ENCODE assay signal across 9 cellular contexts in the genomic region with DNA sequence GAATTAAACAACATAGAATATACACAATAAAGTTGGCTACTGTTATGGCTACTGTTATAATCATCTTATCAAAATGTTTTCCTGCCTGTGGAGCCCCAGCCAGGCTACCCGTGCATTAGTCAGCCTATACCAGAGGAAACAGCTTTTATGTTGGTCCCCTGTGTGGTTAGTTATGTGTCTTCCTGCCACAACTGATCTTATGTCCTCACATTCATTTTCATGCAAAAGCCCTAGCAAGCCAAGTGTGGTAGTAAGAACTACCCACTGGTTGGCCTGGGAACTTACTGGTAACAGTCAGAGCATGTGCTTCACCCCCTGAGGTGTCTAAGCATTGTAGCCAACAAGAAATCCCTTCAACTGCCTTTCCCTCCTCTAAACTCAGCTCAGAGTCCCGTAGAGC. TPM values are rescaled to one million over a fixed set of nuclear protein-coding genes. Genes with fewer than 3 reads are reported as not detected.
DNase-seq lines count a peak whose midpoint lies in the region; FAIRE-seq and TF ChIP-seq lines count a peak whose summit lies in the region.
"Had no signal": no experiment of that assay in that cellular context is flagged by ENCODE, and none has a peak within 500 bp of the region (broad histone marks: within the 10 kb centered on the region; RNA-seq: fewer than 3 reads in every experiment).

No MANE protein-coding gene starts in this region.

- TF ChIP-seq CTCF in GM20000 (IDR thresholded peaks at IDR 0.05; ENCODE audit: extremely low read depth, missing control alignments) (no peak), NB4 (IDR thresholded peaks at IDR 0.05; ENCODE audit: low read depth, low read length) (no peak), H1 (IDR thresholded peaks at IDR 0.05; ENCODE audit: control extremely low read depth in 1 of 3, insufficient read depth in 1 of 3, low read depth in 1 of 3, low read length in 3 of 3) (no peak)

- no peak overlapping the region for H3K18ac ChIP-seq in H1 (ENCODE audit: extremely low read depth, low read length)

- WGBS in H1 (ENCODE audit: extremely low coverage in 1 of 2, insufficient coverage in 1 of 2, insufficient read length in 1 of 2, insufficient replicate concordance in 2 of 2, low coverage in 1 of 2, low lambda C conversion rate in 2 of 2, missing lambda C conversion rate in 1 of 2), 2 experiments: 84% methylated on average over 2 of the region's 2 CpGs; no CpG with 5 or more reads in 1 of the 2 experiments

- H3K36me3 ChIP-seq in BLaER1 treated with 17β-estradiol and CSF1 and Interleukin-3, amounts not matched to agents 10 nM and 100 nM: no peaks in the 10 kb centered on the region
- H3K36me3 ChIP-seq in H1 (ENCODE audit: control insufficient read depth in 2 of 4, insufficient read depth in 4 of 4, low read length in 3 of 4): no peaks in the 10 kb centered on the region; a peak in 1 of 8 replicates
- H3K36me3 ChIP-seq in H7 (replicated peaks; ENCODE audit: control insufficient read depth, insufficient read depth, low read length): no peaks in the 10 kb centered on the region

- no peaks in the 10 kb centered on the region for H3K9me3 ChIP-seq in BLaER1 treated with 17β-estradiol and CSF1 and Interleukin-3, amounts not matched to agents 10 nM and 100 nM (replicated peaks in 1 of 11)
- H3K9me3 ChIP-seq in H1 (ENCODE audit: insufficient read depth in 2 of 2, low read depth in 1 of 2, low read length in 1 of 2): 0 out of 4 replicates have a peak, but pooled peaks cover 0 to 2% of the 10 kb centered on the region in 2 experiments

- no peaks in the 10 kb centered on the region for H3K27me3 ChIP-seq in BLaER1 treated with 17β-estradiol and CSF1 and Interleukin-3, amounts not matched to agents 10 nM and 100 nM
- H3K27me3 ChIP-seq in H1 (replicated peaks in 1 of 4; ENCODE audit: control insufficient read depth in 3 of 4, extremely low read depth in 1 of 4, insufficient read depth in 3 of 4, low read length in 3 of 4) (no peaks in the 10 kb centered on the region), H7 (ENCODE audit: control insufficient read depth, insufficient read depth, low read length) (no peaks in the 10 kb centered on the region)

- no peak overlapping the region for H2BK120ac ChIP-seq in H1 (replicated peaks; ENCODE audit: low read depth, low read length)

- H3K4me2 ChIP-seq in BLaER1 treated with 17β-estradiol and CSF1 and Interleukin-3, amounts not matched to agents 10 nM and 100 nM: peak overlapping the region; percentile 38 to 75 (median 65)
- H3K4me2 ChIP-seq in H1 (ENCODE audit: insufficient read depth in 1 of 2, low read depth in 2 of 2, low read length in 2 of 2): no peak overlapping the region

- no peaks in the 10 kb centered on the region for H4K20me1 ChIP-seq in BLaER1 treated with 17β-estradiol and CSF1 and Interleukin-3, amounts not matched to agents 10 nM and 100 nM
- no peaks in the 10 kb centered on the region for H4K20me1 ChIP-seq in H1 (replicated peaks in 1 of 2; ENCODE audit: control insufficient read depth in 1 of 2, insufficient read depth in 2 of 2, low read length in 2 of 2)

- no peak overlapping the region for H3K23ac ChIP-seq in H1 (ENCODE audit: insufficient read length)

- no peak overlapping the region for H3K4me3 ChIP-seq in BLaER1 treated with 17β-estradiol and CSF1 and Interleukin-3, amounts not matched to agents 10 nM and 100 nM
- H3K4me3 ChIP-seq in NB4 (ENCODE audit: low read depth, low read length) (no peak overlapping the region), H1 (ENCODE audit: extremely low read depth in 1 of 4, insufficient read depth in 2 of 4, low read depth in 3 of 4, low read length in 4 of 4) (no peak overlapping the region), H7 (ENCODE audit: insufficient read depth, low read depth, low read length) (no peak overlapping the region)

- H4K5ac ChIP-seq in H1 (ENCODE audit: insufficient read length, low read depth, low read length): no peak overlapping the region

- FAIRE-seq in H1 (lab: Jason Lieb, UNC): no peak

- no peak overlapping the region for H2BK12ac ChIP-seq in H1 (ENCODE audit: low read depth, low read length)

- H4K8ac ChIP-seq in H1 (ENCODE audit: extremely low read depth, insufficient read depth, low read length): no peak overlapping the region

- no peak overlapping the region; the same call in 1 of the 2 replicates for H2AFZ ChIP-seq in H1 (ENCODE audit: low read length)

- H3K4ac ChIP-seq in H1 (replicated peaks; ENCODE audit: insufficient read length, low read depth, low read length): no peak overlapping the region

- H3K23me2 ChIP-seq in H1 (ENCODE audit: low read depth, low read length): no peaks in the 10 kb centered on the region

- H2BK20ac ChIP-seq in H1 (ENCODE audit: low read length): no peak overlapping the region

- H3K14ac ChIP-seq in H1 (ENCODE audit: insufficient read length): no peak overlapping the region

- peaks cover 14 to 32% (median 22%) of the 10 kb centered on the region in 10 experiments for H3K4me1 ChIP-seq in BLaER1 treated with 17β-estradiol and CSF1 and Interleukin-3, amounts not matched to agents 10 nM and 100 nM
- no peaks in the 10 kb centered on the region for H3K4me1 ChIP-seq in H1 (replicated peaks in 1 of 4; ENCODE audit: control insufficient read depth in 3 of 4, insufficient read depth in 4 of 4, low read length in 3 of 4)

- no peaks in the 10 kb centered on the region for H3K79me2 ChIP-seq in H1 (ENCODE audit: control insufficient read depth in 1 of 2, insufficient read depth in 2 of 2, low read length in 2 of 2)

- H4K91ac ChIP-seq in H1 (replicated peaks; ENCODE audit: insufficient read length, low read length): no peak overlapping the region

- H3K27ac ChIP-seq in BLaER1 treated with 17β-estradiol and CSF1 and Interleukin-3, amounts not matched to agents 10 nM and 100 nM: peak overlapping the region in 8 of 11 experiments; percentile 23 to 65 (median 54); a peak in 14 of 22 replicates
- no peak overlapping the region for H3K27ac ChIP-seq in H1 (ENCODE audit: low read depth, low read length)

- TF ChIP-seq POLR2A in NB4 (IDR thresholded peaks at IDR 0.05; ENCODE audit: extremely low read depth, insufficient read length): no peak
- TF ChIP-seq POLR2A in H1 (IDR thresholded peaks at IDR 0.05; ENCODE audit: control extremely low read depth in 1 of 2, low read depth in 2 of 2, low read length in 2 of 2): no peak

- no peak overlapping the region for H2BK5ac ChIP-seq in H1 (ENCODE audit: low read depth, low read length)

- no peak for TF ChIP-seq EP300 in H1 (IDR thresholded peaks at IDR 0.05; ENCODE audit: borderline replicate concordance in 1 of 2, low read depth in 2 of 2, low read length in 2 of 2)

- TF ChIP-seq RAD21 in H1 (IDR thresholded peaks at IDR 0.05 in 1 of 2, conservative IDR thresholded peaks at IDR 0.05 in 1 of 2; ENCODE audit: low read depth in 2 of 2, low read length in 2 of 2): no peak

- no peak overlapping the region for H2AK5ac ChIP-seq in H1 (ENCODE audit: low read depth, low read length)

- CTCF ChIA-PET in H1 (lab: Charles Lee; ENCODE audit: partially characterized antibody): interaction anchor here (0.7 to 1.6 kb wide), 2 partner anchors 22 to 31 kb away, joined by 3 to 4 read pairs; a partner anchor contains a TSS

- peak overlapping the region in 2 of 11 experiments; percentile 11 to 12; a peak in 1 of 22 replicates for H3K9ac ChIP-seq in BLaER1 treated with 17β-estradiol and CSF1 and Interleukin-3, amounts not matched to agents 10 nM and 100 nM
- H3K9ac ChIP-seq in H1 (replicated peaks in 1 of 4; ENCODE audit: extremely low read depth in 1 of 4, low read depth in 3 of 4, low read length in 3 of 4): no peak overlapping the region

- DNase-seq in GM20000 (ENCODE audit: low spot score) (peak; percentile 38), NB4 (ENCODE audit: low read depth) (peak; percentile 87), H1 (ENCODE audit: low read depth in 1 of 2, low spot score in 2 of 2) (no peak), NCI-H748 (lab: John Stamatoyannopoulos, UW; ENCODE audit: unreplicated experiment) (no peak), H7 (no peak), CD1c-positive myeloid dendritic cell (ENCODE audit: extremely low spot score) (no peak), NCI-H82 (lab: John Stamatoyannopoulos, UW) (no peak)
- DNase-seq: mesendoderm had no signal

- POLR2A ChIA-PET in H1 (lab: Charles Lee; ENCODE audit: partially characterized antibody): no interaction called here

- no peaks in the 10 kb centered on the region for H3K79me1 ChIP-seq in H1 (ENCODE audit: low read depth, low read length)

- H3K56ac ChIP-seq in H1 (replicated peaks; ENCODE audit: insufficient read length, low read depth, low read length): no peak overlapping the region

- H2BK15ac ChIP-seq in H1 (ENCODE audit: low read length): no peak overlapping the region

TF ChIP-seq in H1, 55 proteins besides CTCF, POLR2A, EP300 and RAD21:
- TF ChIP-seq TAF7 (optimal IDR thresholded peaks at IDR 0.05; ENCODE audit: borderline replicate concordance, low read depth, low read length): no peak
- TF ChIP-seq, protein P1, sequence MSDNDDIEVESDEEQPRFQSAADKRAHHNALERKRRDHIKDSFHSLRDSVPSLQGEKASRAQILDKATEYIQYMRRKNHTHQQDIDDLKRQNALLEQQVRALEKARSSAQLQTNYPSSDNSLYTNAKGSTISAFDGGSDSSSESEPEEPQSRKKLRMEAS (IDR thresholded peaks at IDR 0.05): peak; percentile 52; the same call in 1 of the 2 replicates
- TF ChIP-seq, protein P2, sequence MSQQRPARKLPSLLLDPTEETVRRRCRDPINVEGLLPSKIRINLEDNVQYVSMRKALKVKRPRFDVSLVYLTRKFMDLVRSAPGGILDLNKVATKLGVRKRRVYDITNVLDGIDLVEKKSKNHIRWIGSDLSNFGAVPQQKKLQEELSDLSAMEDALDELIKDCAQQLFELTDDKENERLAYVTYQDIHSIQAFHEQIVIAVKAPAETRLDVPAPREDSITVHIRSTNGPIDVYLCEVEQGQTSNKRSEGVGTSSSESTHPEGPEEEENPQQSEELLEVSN (IDR thresholded peaks at IDR 0.05): 0 out of 2 replicates have a peak, but pooled peaks have one; percentile 29

RNA-seq across cellular contexts. Expression of a gene that starts 21.8 kb away (rescaled TPM):
- 0.34 and 0.75 TPM in 2 replicates for total RNA-seq in H1 (2021; fragmentation: NEBNext Ultra II Directional; extraction: Animal tissue kit (Norgen Biotek cat#: 25700))
- 0.05 and 0.24 TPM in 2 replicates for polyA plus RNA-seq in H1 (2011; rRNA removed)
- polyA plus RNA-seq in H1 (2011; cell fraction: cytosol; rRNA removed): 0.13 TPM
- polyA plus RNA-seq in H1 (2011; cell fraction: nucleus; rRNA removed): 0.13 TPM
- polyA plus RNA-seq in H1 (2012, experiment 1 of 2): 0.05 to 1.1 TPM (median 0.35 TPM) in 4 replicates
- polyA plus RNA-seq in H1 (2012, experiment 2 of 2): 0.10 TPM
- polyA plus RNA-seq in H1 (2013, experiment 1 of 2): 0.79 TPM
- 0.64 TPM for polyA plus RNA-seq in H1 (2013, experiment 2 of 2)
- polyA minus RNA-seq in H1 (2011; rRNA and poly(A)+ RNA removed): 0.38 and 1.6 TPM in 2 replicates
- polyA minus RNA-seq in H1 (2011; cell fraction: cytosol; rRNA and poly(A)+ RNA removed): 15.9 TPM
- polyA minus RNA-seq in H1 (2011; cell fraction: nucleus; rRNA and poly(A)+ RNA removed): 0.70 TPM
- 0.07 and 0.31 TPM in 2 replicates for total RNA-seq in H7 (2014; rRNA removed; shearing (Covaris generic))

Comparison
In these comparisons a context has a peak if more than half of its experiments do, and no peak if none do; other contexts are left out.
1. H3K4me2 ChIP-seq: peak in BLaER1 treated with 17β-estradiol and CSF1 and Interleukin-3, amounts not matched to agents 10 nM and 100 nM (11 of 11); none in H1 (0 of 2).
2. DNase-seq: peak in GM20000 (single experiment) and NB4 (single experiment); none in H1 (0 of 2), NCI-H748 (single experiment), H7 (single experiment), CD1c-positive myeloid dendritic cell (single experiment) and NCI-H82 (single experiment).